Comparison of ENCODE assay signal across 28 cellular contexts in genomic region chr7:95440394-95441038, GRCh38. TPM values are rescaled to one million over a fixed set of nuclear protein-coding genes. Genes with fewer than 3 reads are reported as not detected.
"Had no signal": no experiment of that assay in that cellular context is flagged by ENCODE, and none has a peak within 500 bp of the region (broad histone marks: within the 10 kb centered on the region; RNA-seq: fewer than 3 reads in every experiment).

No MANE protein-coding gene starts in this region.

- H3K4me1 Mint-ChIP-seq: activated naive CD4-positive, alpha-beta T cell treated with anti-CD3 and anti-CD28 coated beads, Interleukin-2, amount 50 U/mL, for 24 hours had no signal

- H3K27me3 Mint-ChIP-seq: activated naive CD4-positive, alpha-beta T cell treated with anti-CD3 and anti-CD28 coated beads, Interleukin-2, amount 50 U/mL, for 24 hours; T-cell had no signal

- H3K27ac Mint-ChIP-seq: activated CD4-positive, alpha-beta T cell treated with anti-CD3 and anti-CD28 coated beads, Interleukin-2, amount 10 ng/mL, durations not matched to agents 7 days and 5 days; activated CD8-positive, alpha-beta T cell treated with anti-CD3 and anti-CD28 coated beads, Interleukin-2, amount 10 ng/mL, durations not matched to agents 7 days and 5 days; activated naive CD4-positive, alpha-beta T cell treated with anti-CD3 and anti-CD28 coated beads, Interleukin-2, amount 50 U/mL, for 24 hours; activated T-helper 1 cell treated with anti-CD3 and anti-CD28 coated beads, Interleukin-12 subunit alpha, Interleukin-12 subunit beta, Interleukin-2, Interleukin-4 antibody, amounts not matched to agents 30 ng/mL and 10 ng/mL and 1 ng/mL, durations not matched to agents 14 hours and 24 hours and 36 hours; mesothelial cell of epicardium; natural killer cell; stimulated activated naive B cell treated with anti-CD40 and anti-IgM and Interleukin-4, amounts not matched to agents 10 μg/mL and 1 μg/mL and 100 μg/mL, for 72 hours; T-cell; T-helper 2 cell treated with Interferon-gamma antibody and Interleukin-4, amounts not matched to agents 5 μg/mL and 100 μg/mL, for 36 hours had no signal

- H3K9me3 Mint-ChIP-seq: activated CD4-positive, alpha-beta T cell treated with anti-CD3 and anti-CD28 coated beads, Interleukin-2, amount 10 ng/mL, durations not matched to agents 7 days and 5 days; activated naive CD4-positive, alpha-beta T cell treated with anti-CD3 and anti-CD28 coated beads, Interleukin-2, amount 50 U/mL, for 24 hours; activated T-helper 1 cell treated with anti-CD3 and anti-CD28 coated beads, Interleukin-12 subunit alpha, Interleukin-12 subunit beta, Interleukin-2, Interleukin-4 antibody, amounts not matched to agents 30 ng/mL and 10 ng/mL and 1 ng/mL, durations not matched to agents 14 hours and 24 hours and 36 hours; mesothelial cell of epicardium; natural killer cell; stimulated activated naive B cell treated with anti-CD40 and anti-IgM and Interleukin-4, amounts not matched to agents 10 μg/mL and 1 μg/mL and 100 μg/mL, for 72 hours; T-cell; T-helper 2 cell treated with Interferon-gamma antibody and Interleukin-4, amounts not matched to agents 5 μg/mL and 100 μg/mL, for 36 hours had no signal

- H3K27ac ChIP-seq: ascending aorta, esophagus muscularis mucosa, gastrocnemius medialis, neutrophil, ovary, psoas muscle, thoracic aorta, VCaP had no signal

- H3K36me3 ChIP-seq: ascending aorta, esophagus muscularis mucosa, gastrocnemius medialis, neutrophil, ovary, thoracic aorta, upper lobe of left lung had no signal

- H3K27me3 ChIP-seq: ascending aorta, esophagus muscularis mucosa, gastrocnemius medialis, ovary, upper lobe of left lung had no signal

- H3K36me3 Mint-ChIP-seq: activated naive CD4-positive, alpha-beta T cell treated with anti-CD3 and anti-CD28 coated beads, Interleukin-2, amount 50 U/mL, for 24 hours; mesothelial cell of epicardium; natural killer cell; stimulated activated naive B cell treated with anti-CD40 and anti-IgM and Interleukin-4, amounts not matched to agents 10 μg/mL and 1 μg/mL and 100 μg/mL, for 72 hours; T-cell had no signal

- H3K4me1 ChIP-seq: gastrocnemius medialis, psoas muscle had no signal

- H3K9me3 ChIP-seq: ascending aorta, esophagus muscularis mucosa, gastrocnemius medialis, neutrophil, ovary, psoas muscle, thoracic aorta, upper lobe of left lung had no signal

- H3K4me3 Mint-ChIP-seq: activated CD4-positive, alpha-beta T cell treated with anti-CD3 and anti-CD28 coated beads, Interleukin-2, amount 10 ng/mL, durations not matched to agents 7 days and 5 days; activated CD8-positive, alpha-beta T cell treated with anti-CD3 and anti-CD28 coated beads, Interleukin-2, amount 10 ng/mL, durations not matched to agents 7 days and 5 days; activated naive CD4-positive, alpha-beta T cell treated with anti-CD3 and anti-CD28 coated beads, Interleukin-2, amount 50 U/mL, for 24 hours; activated T-helper 1 cell treated with anti-CD3 and anti-CD28 coated beads, Interleukin-12 subunit alpha, Interleukin-12 subunit beta, Interleukin-2, Interleukin-4 antibody, amounts not matched to agents 30 ng/mL and 10 ng/mL and 1 ng/mL, durations not matched to agents 14 hours and 24 hours and 36 hours; mesothelial cell of epicardium; natural killer cell; stimulated activated naive B cell treated with anti-CD40 and anti-IgM and Interleukin-4, amounts not matched to agents 10 μg/mL and 1 μg/mL and 100 μg/mL, for 72 hours; T-cell; T-helper 2 cell treated with Interferon-gamma antibody and Interleukin-4, amounts not matched to agents 5 μg/mL and 100 μg/mL, for 36 hours had no signal

- H3K4me3 ChIP-seq: ascending aorta, esophagus muscularis mucosa, gastrocnemius medialis, ovary, psoas muscle, thoracic aorta, upper lobe of left lung had no signal

- DNase-seq: activated CD4-positive, alpha-beta T cell treated with anti-CD3 and anti-CD28 coated beads, Interleukin-2, amount 10 ng/mL, durations not matched to agents 7 days and 5 days; activated CD4-positive, CD25-positive, alpha-beta regulatory T cell treated with anti-CD3 and anti-CD28 coated beads, Interleukin-2, amount 50 U/mL, for 72 hours; activated CD8-positive, alpha-beta T cell treated with anti-CD3 and anti-CD28 coated beads, Interleukin-2, amount 10 ng/mL, durations not matched to agents 7 days and 5 days; activated gamma-delta T cell; central memory CD4-positive, alpha-beta T cell; effector memory CD4-positive, alpha-beta T cell; gastrocnemius medialis; hypothalamus; natural killer cell; ovary; psoas muscle; right cardiac atrium; stimulated activated CD4-positive, alpha-beta T cell treated with anti-CD3 and anti-CD28 coated beads, Interleukin-2, amount 100 ng/mL, for 24 hours; stimulated activated naive B cell treated with anti-CD40 and anti-IgM and Interleukin-4, amounts not matched to agents 10 μg/mL and 1 μg/mL and 100 μg/mL, for 72 hours; T-cell; upper lobe of left lung had no signal

RNA-seq across cellular contexts. Expression of gene PON3, which starts 44.3 kb away (rescaled TPM):
- total RNA-seq: activated CD4-positive, alpha-beta T cell treated with anti-CD3 and anti-CD28 coated beads, Interleukin-2, amount 10 ng/mL, durations not matched to agents 7 days and 5 days; activated CD8-positive, alpha-beta T cell treated with anti-CD3 and anti-CD28 coated beads, Interleukin-2, amount 10 ng/mL, durations not matched to agents 7 days and 5 days; activated T-helper 1 cell treated with anti-CD3 and anti-CD28 coated beads, Interleukin-12 subunit alpha, Interleukin-12 subunit beta, Interleukin-2, Interleukin-4 antibody, amounts not matched to agents 30 ng/mL and 10 ng/mL and 1 ng/mL, durations not matched to agents 14 hours and 24 hours and 36 hours; ascending aorta; lung microvascular endothelial cell; mesothelial cell of epicardium; natural killer cell; thoracic aorta had no signal

RNA-seq across cellular contexts. Expression of gene ASB4, which starts 45.2 kb away (rescaled TPM):
- total RNA-seq: activated CD4-positive, alpha-beta T cell treated with anti-CD3 and anti-CD28 coated beads, Interleukin-2, amount 10 ng/mL, durations not matched to agents 7 days and 5 days; activated CD8-positive, alpha-beta T cell treated with anti-CD3 and anti-CD28 coated beads, Interleukin-2, amount 10 ng/mL, durations not matched to agents 7 days and 5 days; activated T-helper 1 cell treated with anti-CD3 and anti-CD28 coated beads, Interleukin-12 subunit alpha, Interleukin-12 subunit beta, Interleukin-2, Interleukin-4 antibody, amounts not matched to agents 30 ng/mL and 10 ng/mL and 1 ng/mL, durations not matched to agents 14 hours and 24 hours and 36 hours; dermis microvascular lymphatic vessel endothelial cell; endothelial cell of umbilical vein; lung microvascular endothelial cell; natural killer cell had no signal
- polyA plus RNA-seq: endothelial cell of umbilical vein had no signal
